In the genomic region with DNA sequence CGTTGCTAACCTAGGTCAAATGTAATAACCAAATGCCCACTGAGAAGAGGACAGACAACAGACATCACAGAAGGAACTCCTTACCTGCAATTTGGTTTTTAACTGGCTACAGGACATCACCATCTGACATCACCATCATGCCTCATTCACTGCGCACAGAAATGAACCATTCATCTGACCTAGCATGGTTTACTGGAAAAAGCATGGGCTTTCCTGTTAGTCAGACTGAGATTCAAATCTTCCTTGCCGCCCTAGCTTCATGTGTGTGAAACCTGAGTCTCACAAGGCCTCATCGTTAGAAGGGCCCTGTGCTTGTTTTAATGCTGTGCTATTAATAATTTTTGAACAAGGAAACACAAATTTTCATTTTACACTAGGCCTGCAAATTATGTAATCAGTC, we compare ENCODE assay signal across 10 cellular contexts. TPM values are rescaled to one million over a fixed set of nuclear protein-coding genes. Genes with fewer than 3 reads are reported as not detected.
DNase-seq lines count a peak whose midpoint lies in the region; ATAC-seq and TF ChIP-seq lines count a peak whose summit lies in the region.
"Had no signal": no experiment of that assay in that cellular context is flagged by ENCODE, and none has a peak within 500 bp of the region (broad histone marks: within the 10 kb centered on the region; RNA-seq: fewer than 3 reads in every experiment).

No MANE protein-coding gene starts in this region.

- H3K4me1 Mint-ChIP-seq in Calu3 (ENCODE audit: low read depth, unreplicated experiment), result peaks cover 25% of the 10 kb centered on the region

- no peak overlapping the region for H3K4me3 Mint-ChIP-seq in Calu3 (ENCODE audit: low read depth, unreplicated experiment)

- BruUV-seq in Calu3 (replicated peaks; lab: Mats Ljungman, UMichigan) (no TSS peak), PC-3 (replicated peaks; lab: Mats Ljungman, UMichigan) (no TSS peak)

- H3K27ac ChIP-seq in PC-3 (ENCODE audit: low read length) (no peak overlapping the region), caudate nucleus (ENCODE audit: low read depth, low read length) (peak overlapping the region; percentile 95), sigmoid colon (peak overlapping the region; percentile 80 to 91 (median 89))
- H3K27ac ChIP-seq: brain microvascular endothelial cell had no signal

- no peak overlapping the region for H3K4me3 ChIP-seq in PC-3 (ENCODE audit: low read length)
- no peak overlapping the region for H3K4me3 ChIP-seq in sigmoid colon

- H3K9me3 ChIP-seq in PC-3 (ENCODE audit: low read length), result no peaks in the 10 kb centered on the region
- no peaks in the 10 kb centered on the region for H3K9me3 ChIP-seq in sigmoid colon

- H3F3A ChIP-seq in PC-3 (ENCODE audit: low read length, unreplicated experiment), result no peaks in the 10 kb centered on the region

- WGBS in sigmoid colon, 2 donors, result 80 to 82% methylated on average over 4 of the region's 4 CpGs

- H3K9ac ChIP-seq in PC-3 (ENCODE audit: low read length), result no peak overlapping the region

- H3K36me3 ChIP-seq in PC-3 (ENCODE audit: low read depth, low read length), result no peaks in the 10 kb centered on the region
- H3K36me3 ChIP-seq in sigmoid colon, result no peaks in the 10 kb centered on the region
- H3K36me3 ChIP-seq: brain microvascular endothelial cell had no signal

- TF ChIP-seq POLR2A in sigmoid colon (IDR thresholded peaks at IDR 0.05), result no peak

- peaks cover 14% of the 10 kb centered on the region for H3K36me3 Mint-ChIP-seq in Calu3 (ENCODE audit: insufficient read depth, unreplicated experiment)

- DNase-seq in Calu3, result no peak
- DNase-seq in PC-3, result no peak
- no peak for DNase-seq in caudate nucleus (lab: John Stamatoyannopoulos, UW)
- DNase-seq in sigmoid colon, result no peak
- no peak for DNase-seq in NCI-H2107 (lab: John Stamatoyannopoulos, UW)
- no peak for DNase-seq in globus pallidus (ENCODE audit: low spot score)
- DNase-seq in NK-92 treated with Interleukin-12 subunit alpha and Interleukin-12 subunit beta, amount 100 ng/mL, for 24 hours (lab: John Stamatoyannopoulos, UW), result no peak
- DNase-seq: brain microvascular endothelial cell, GDM1 had no signal

- no peaks in the 10 kb centered on the region for H3K27me3 Mint-ChIP-seq in Calu3 (ENCODE audit: unreplicated experiment)

- POLR2A ChIA-PET in PC-3 (lab: Charles Lee; ENCODE audit: unreplicated experiment), result no interaction called here

- CTCF ChIA-PET in Calu3 (lab: Charles Lee) (no interaction called here), PC-3 (lab: Charles Lee) (interaction anchor here (0.6 kb wide), 1 partner anchor 227 kb away, joined by 3 read pairs; no protein-coding TSS in a partner anchor)

- H3K4me2 ChIP-seq in PC-3 (ENCODE audit: low read length), result no peak overlapping the region

- no peaks in the 10 kb centered on the region for H4K20me1 ChIP-seq in PC-3 (ENCODE audit: low read length)

- no peaks in the 10 kb centered on the region for H3K9me3 Mint-ChIP-seq in Calu3 (ENCODE audit: low read depth, unreplicated experiment)

- no peak for TF ChIP-seq CTCF in Calu3 (IDR thresholded peaks at IDR 0.05; ENCODE audit: unreplicated experiment)
- no peak for TF ChIP-seq CTCF in PC-3 (conservative IDR thresholded peaks at IDR 0.05; ENCODE audit: low read depth, low read length)
- TF ChIP-seq CTCF in sigmoid colon (IDR thresholded peaks at IDR 0.05), result no peak

- H3K9me2 ChIP-seq in PC-3 (replicated peaks; ENCODE audit: low read length), result no peaks in the 10 kb centered on the region

- H3K4me1 ChIP-seq in PC-3 (ENCODE audit: insufficient read depth, low read length), result peaks cover 20% of the 10 kb centered on the region
- peaks cover 0 to 33% (median 25%) of the 10 kb centered on the region in 4 donors for H3K4me1 ChIP-seq in sigmoid colon

- peak overlapping the region; percentile 89 for H2AFZ ChIP-seq in PC-3 (ENCODE audit: low read length)

- H3K27me3 ChIP-seq in PC-3 (ENCODE audit: low read length), result no peaks in the 10 kb centered on the region
- no peaks in the 10 kb centered on the region for H3K27me3 ChIP-seq in sigmoid colon
- H3K27me3 ChIP-seq: brain microvascular endothelial cell had no signal

- TF ChIP-seq EP300 in sigmoid colon (IDR thresholded peaks at IDR 0.05), result no peak

- ATAC-seq in PC-3 (no peak), HG03571 (IDR thresholded peaks at IDR 0.05; ENCODE audit: unreplicated experiment) (no peak)

- intact Hi-C loops in Calu3 (cut with micrococcal nuclease; ENCODE audit: unreplicated experiment) (no loop called here), PC-3 (cut with micrococcal nuclease) (loop anchor here (10.0 kb wide), 1 partner anchor 484 kb away; no protein-coding TSS in a partner anchor), sigmoid colon (cut with DNase I) (loop anchor here (2.0 kb wide), 2 partner anchors 22 to 232 kb away; a partner anchor contains a TSS)

- H3K27ac Mint-ChIP-seq in Calu3 (ENCODE audit: unreplicated experiment), result peak overlapping the region; percentile 78

- peaks cover 33% of the 10 kb centered on the region for H3K79me2 ChIP-seq in PC-3 (ENCODE audit: low read length)

RNA-seq across cellular contexts. Expression of a gene that starts 1.1 kb away (rescaled TPM):
- 35.1 and 44.6 TPM in 2 replicates for total RNA-seq in Calu3 (2022)
- 8.1 and 12.0 TPM in 2 replicates for total RNA-seq in PC-3 (2014; rRNA removed)
- 10 to 100 TPM; 18.1 to 21.6 (median 19.0) TPM for total RNA-seq in sigmoid colon
- 10 to 100 TPM; 37.2 to 45.8 (median 42.6) TPM for polyA plus RNA-seq in sigmoid colon

RNA-seq across cellular contexts. Expression of a gene that starts 22.7 kb away (rescaled TPM):
- 23.1 and 30.1 TPM in 2 replicates for total RNA-seq in Calu3 (2022)
- total RNA-seq in PC-3 (2014; rRNA removed), result 4.0 and 5.6 TPM in 2 replicates
- 10 to 100 TPM; 12.5 to 19.9 (median 15.5) TPM for total RNA-seq in sigmoid colon
- polyA plus RNA-seq in sigmoid colon, result 10 to 100 TPM; 27.8 to 46.2 (median 28.8) TPM
